ENCODE assay signal across 8 cellular contexts in genomic region chr2:239881561-239882320, GRCh38.
DNase-seq lines count a peak whose midpoint lies in the region; ATAC-seq lines count a peak whose summit lies in the region.

No MANE protein-coding gene starts in this region.

- H3K9me3 Mint-ChIP-seq in activated CD8-positive, alpha-beta memory T cell treated with anti-CD3 and anti-CD28 coated beads, Interleukin-2, amount 10 ng/mL, durations not matched to agents 7 days and 5 days (ENCODE audit: low read depth), result peaks cover 10% of the 10 kb centered on the region

- peak overlapping the region; percentile 17 for H3K27ac Mint-ChIP-seq in activated CD8-positive, alpha-beta memory T cell treated with anti-CD3 and anti-CD28 coated beads, Interleukin-2, amount 10 ng/mL, durations not matched to agents 7 days and 5 days

- H3K36me3 Mint-ChIP-seq in activated CD8-positive, alpha-beta memory T cell treated with anti-CD3 and anti-CD28 coated beads, Interleukin-2, amount 10 ng/mL, durations not matched to agents 7 days and 5 days, result peaks cover 2% of the 10 kb centered on the region

- DNase-seq in GM04503 (ENCODE audit: low read depth) (peak; percentile 21), left cardiac atrium (peak; percentile 64), sciatic nerve (ENCODE audit: low spot score) (peak; percentile 60), NCI-H510A treated with DMSO at 0.1 percent for 48 hours (lab: John Stamatoyannopoulos, UW) (no peak), NCI-H1436 (lab: John Stamatoyannopoulos, UW) (no peak)
- peak; percentile 1 for DNase-seq in activated CD8-positive, alpha-beta memory T cell treated with anti-CD3 and anti-CD28 coated beads, Interleukin-2, amount 10 ng/mL, durations not matched to agents 7 days and 5 days
- DNase-seq in activated CD4-positive, CD25-positive, alpha-beta regulatory T cell (lab: John Stamatoyannopoulos, UW), result no peak

- H3K4me1 Mint-ChIP-seq in activated CD8-positive, alpha-beta memory T cell treated with anti-CD3 and anti-CD28 coated beads, Interleukin-2, amount 10 ng/mL, durations not matched to agents 7 days and 5 days, result no peaks in the 10 kb centered on the region

- H3K4me3 Mint-ChIP-seq in activated CD8-positive, alpha-beta memory T cell treated with anti-CD3 and anti-CD28 coated beads, Interleukin-2, amount 10 ng/mL, durations not matched to agents 7 days and 5 days, result no peak overlapping the region

- CTCF ChIA-PET in activated CD8-positive, alpha-beta memory T cell treated with anti-CD3 and anti-CD28 coated beads, Interleukin-2, amount 10 ng/mL, durations not matched to agents 7 days and 5 days (lab: Charles Lee), result interaction anchor here (0.7 to 1.4 kb wide), 2 partner anchors 9 to 57 kb away, joined by 3 read pairs; no protein-coding TSS in a partner anchor

- H3K27me3 Mint-ChIP-seq in activated CD8-positive, alpha-beta memory T cell treated with anti-CD3 and anti-CD28 coated beads, Interleukin-2, amount 10 ng/mL, durations not matched to agents 7 days and 5 days, result peaks cover 22% of the 10 kb centered on the region

- peak; percentile 20 for ATAC-seq in activated CD8-positive, alpha-beta memory T cell treated with anti-CD3 and anti-CD28 coated beads, Interleukin-2, amount 10 ng/mL, durations not matched to agents 7 days and 5 days
- ATAC-seq in left cardiac atrium (peak; percentile 48 to 76), sciatic nerve (peak; percentile 78), HG03457 (IDR thresholded peaks at IDR 0.05; ENCODE audit: unreplicated experiment) (no peak)

- intact Hi-C loops in left cardiac atrium (cut with DNase I) (loop anchor here (5.0 to 10.0 kb wide), 2 partner anchors 844 to 847 kb away; no protein-coding TSS in a partner anchor), sciatic nerve (cut with DNase I) (no loop called here)

Comparison
In these comparisons a context has a peak if more than half of its experiments do, and no peak if none do; other contexts are left out.
1. DNase-seq: peak in GM04503 (single experiment), activated CD8-positive, alpha-beta memory T cell treated with anti-CD3 and anti-CD28 coated beads, Interleukin-2, amount 10 ng/mL, durations not matched to agents 7 days and 5 days (single experiment), left cardiac atrium (single experiment) and sciatic nerve (single experiment); none in activated CD4-positive, CD25-positive, alpha-beta regulatory T cell (0 of 4), NCI-H510A treated with DMSO at 0.1 percent for 48 hours (single experiment) and NCI-H1436 (single experiment).